In the genomic region with DNA sequence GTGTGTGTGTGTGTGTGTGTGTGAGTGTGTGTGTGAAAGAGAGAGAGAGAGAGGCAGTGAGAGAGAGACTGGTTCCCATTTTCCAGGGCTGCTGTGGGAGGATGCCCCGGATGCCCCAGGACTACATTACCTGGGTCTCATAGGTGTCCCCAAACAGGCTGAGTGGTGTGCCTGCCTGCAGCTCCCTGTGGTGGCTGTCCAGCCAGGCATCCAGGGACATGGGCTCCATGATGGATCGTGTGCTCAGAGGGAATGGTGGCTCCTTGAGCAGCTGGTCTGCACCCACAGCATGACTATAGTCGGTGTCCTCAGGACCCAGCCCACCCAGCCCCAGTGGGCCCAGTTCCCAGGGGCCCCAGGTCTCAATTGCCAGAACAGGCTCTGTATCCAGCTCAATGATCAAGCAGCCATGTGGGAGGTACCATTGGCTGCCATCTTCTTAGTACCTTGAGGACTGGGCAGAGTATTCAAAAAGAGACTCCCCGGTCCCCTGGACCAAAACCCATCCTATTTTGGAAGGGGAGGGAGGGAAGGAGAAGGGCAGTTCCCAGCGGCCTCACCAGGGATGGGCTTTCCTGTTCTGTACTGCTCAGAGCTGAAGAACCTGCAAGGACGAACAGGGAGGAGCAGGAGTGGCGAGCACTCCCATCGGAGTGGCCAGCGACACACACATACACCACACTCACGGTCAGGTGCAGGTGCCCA, we compare ENCODE assay signal across 23 cellular contexts. TPM values are rescaled to one million over a fixed set of nuclear protein-coding genes. Genes with fewer than 3 reads are reported as not detected.
"Had no signal": no experiment of that assay in that cellular context is flagged by ENCODE, and none has a peak within 500 bp of the region (broad histone marks: within the 10 kb centered on the region; RNA-seq: fewer than 3 reads in every experiment).

No MANE protein-coding gene starts in this region.

- H3K4me3 Mint-ChIP-seq: activated naive CD8-positive, alpha-beta T cell treated with anti-CD3 and anti-CD28 coated beads for 36 hours; activated T-cell treated with anti-CD3 and anti-CD28 coated beads, Interleukin-2, amount 50 U/mL, for 4 hours; activated T-helper 17 cell treated with anti-CD3 and anti-CD28 coated beads, Interleukin-2, amount 50 U/mL, for 72 hours; effector memory CD8-positive, alpha-beta T cell; naive thymus-derived CD4-positive, alpha-beta T cell; type B pancreatic cell had no signal

- H3K9me3 Mint-ChIP-seq: activated naive CD8-positive, alpha-beta T cell treated with anti-CD3 and anti-CD28 coated beads for 36 hours; activated T-cell treated with anti-CD3 and anti-CD28 coated beads, Interleukin-2, amount 50 U/mL, for 4 hours; activated T-helper 17 cell treated with anti-CD3 and anti-CD28 coated beads, Interleukin-2, amount 50 U/mL, for 72 hours; effector memory CD8-positive, alpha-beta T cell; neural crest cell had no signal

- H3K4me1 ChIP-seq: adrenal gland, body of pancreas had no signal

- FAIRE-seq: kidney, TTC549 had no signal

- DNase-seq: activated CD4-positive, alpha-beta T cell treated with anti-CD3 and anti-CD28 coated beads for 4 hours; activated CD4-positive, alpha-beta T cell treated with anti-CD3 and anti-CD28 coated beads, Interleukin-2, amount 50 U/mL, for 4 hours; activated gamma-delta T cell treated with Interleukin-2 at 50 U/mL for 16 hours; activated naive CD8-positive, alpha-beta T cell treated with anti-CD3 and anti-CD28 coated beads for 36 hours; activated T-cell treated with anti-CD3 and anti-CD28 coated beads, Interleukin-2, amount 50 U/mL, for 4 hours; cortex of kidney; effector memory CD8-positive, alpha-beta T cell; hippocampal formation; kidney; left colon; naive thymus-derived CD4-positive, alpha-beta T cell; spleen; stimulated activated naive CD4-positive, alpha-beta T cell treated with Interleukin-2 at 50 U/mL for 16 hours had no signal

- H3K9me3 ChIP-seq: adrenal gland, body of pancreas, spleen had no signal

- H3K36me3 Mint-ChIP-seq: activated naive CD8-positive, alpha-beta T cell treated with anti-CD3 and anti-CD28 coated beads for 36 hours; type B pancreatic cell had no signal

- H3K36me3 ChIP-seq: adrenal gland, cardiac muscle cell, spleen had no signal

- ATAC-seq: effector memory CD8-positive, alpha-beta T cell had no signal

- H3K27ac Mint-ChIP-seq: activated naive CD8-positive, alpha-beta T cell treated with anti-CD3 and anti-CD28 coated beads for 36 hours; activated T-helper 17 cell treated with anti-CD3 and anti-CD28 coated beads, Interleukin-2, amount 50 U/mL, for 72 hours; effector memory CD8-positive, alpha-beta T cell; type B pancreatic cell had no signal

- H3K4me3 ChIP-seq: adrenal gland, body of pancreas, cardiac muscle cell, spleen had no signal

- H3K27ac ChIP-seq: adrenal gland, body of pancreas, cardiac muscle cell, VCaP had no signal

- H3K4me1 Mint-ChIP-seq: activated naive CD8-positive, alpha-beta T cell treated with anti-CD3 and anti-CD28 coated beads for 36 hours; activated T-helper 17 cell treated with anti-CD3 and anti-CD28 coated beads, Interleukin-2, amount 50 U/mL, for 72 hours; neural crest cell had no signal

- H3K27me3 Mint-ChIP-seq: activated naive CD8-positive, alpha-beta T cell treated with anti-CD3 and anti-CD28 coated beads for 36 hours; activated T-helper 17 cell treated with anti-CD3 and anti-CD28 coated beads, Interleukin-2, amount 50 U/mL, for 72 hours; effector memory CD8-positive, alpha-beta T cell; naive thymus-derived CD4-positive, alpha-beta T cell; type B pancreatic cell had no signal

- H3K27me3 ChIP-seq: adrenal gland, body of pancreas, cardiac muscle cell, spleen had no signal

RNA-seq across cellular contexts. Expression of gene OXER1, which starts 5.8 kb away (rescaled TPM):
- polyA plus RNA-seq: fibroblast of lung, mammary epithelial cell had no signal

RNA-seq across cellular contexts. Expression of gene HAAO, which starts 22.6 kb away (rescaled TPM):
- polyA plus RNA-seq: mammary epithelial cell had no signal
